Comparison of ENCODE assay signal across 1 cellular context in the genomic region with DNA sequence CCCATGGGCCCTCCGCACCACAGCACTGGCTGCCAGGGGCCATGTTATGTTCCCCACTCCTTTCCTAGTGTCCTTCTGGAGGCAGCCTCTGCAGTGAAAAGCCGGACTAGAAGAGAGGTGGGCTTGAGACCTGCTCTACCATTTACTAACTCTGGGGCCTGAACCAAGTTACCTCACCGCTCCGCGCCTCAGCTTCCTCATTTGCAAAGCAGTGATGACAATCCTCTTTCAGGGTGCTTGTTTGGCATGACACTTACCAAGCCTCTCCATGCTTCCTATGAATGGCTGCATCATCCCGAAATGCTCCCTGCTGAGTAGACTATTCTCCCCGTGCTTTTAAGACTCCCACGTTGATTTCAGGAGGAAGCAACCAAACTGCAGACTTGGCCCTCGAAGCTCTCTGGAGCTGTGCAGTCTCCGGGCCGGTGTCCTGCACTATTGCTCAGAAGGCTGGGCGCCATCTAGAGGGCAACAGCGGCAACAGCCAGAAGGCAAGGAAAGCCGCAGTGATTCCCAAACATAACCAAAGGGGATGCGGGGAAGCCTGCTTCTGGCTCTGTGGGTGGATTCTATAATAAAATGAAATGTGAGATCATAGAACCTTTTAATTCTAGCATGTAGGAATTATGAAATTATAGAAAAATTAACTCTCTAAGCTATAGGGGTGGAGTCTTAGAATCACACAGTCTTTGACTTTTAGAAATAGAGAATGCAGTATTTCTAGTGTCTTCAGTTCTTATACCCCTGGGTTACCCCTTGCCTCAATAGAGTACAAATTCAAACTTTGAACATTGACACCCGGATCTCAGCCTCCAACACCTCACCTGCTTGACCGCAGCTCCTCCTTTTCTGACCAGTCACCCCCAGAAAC.
A peak's percentile ranks its signal among the peaks of the same experiment; 100 is the strongest.
TF ChIP-seq lines count a peak whose summit lies in the region.

No MANE protein-coding gene starts in this region.

TF ChIP-seq in K562, 482 proteins besides CTCF, POLR2A, EP300 and RAD21 (continued from another document):
- TF ChIP-seq, protein P1, sequence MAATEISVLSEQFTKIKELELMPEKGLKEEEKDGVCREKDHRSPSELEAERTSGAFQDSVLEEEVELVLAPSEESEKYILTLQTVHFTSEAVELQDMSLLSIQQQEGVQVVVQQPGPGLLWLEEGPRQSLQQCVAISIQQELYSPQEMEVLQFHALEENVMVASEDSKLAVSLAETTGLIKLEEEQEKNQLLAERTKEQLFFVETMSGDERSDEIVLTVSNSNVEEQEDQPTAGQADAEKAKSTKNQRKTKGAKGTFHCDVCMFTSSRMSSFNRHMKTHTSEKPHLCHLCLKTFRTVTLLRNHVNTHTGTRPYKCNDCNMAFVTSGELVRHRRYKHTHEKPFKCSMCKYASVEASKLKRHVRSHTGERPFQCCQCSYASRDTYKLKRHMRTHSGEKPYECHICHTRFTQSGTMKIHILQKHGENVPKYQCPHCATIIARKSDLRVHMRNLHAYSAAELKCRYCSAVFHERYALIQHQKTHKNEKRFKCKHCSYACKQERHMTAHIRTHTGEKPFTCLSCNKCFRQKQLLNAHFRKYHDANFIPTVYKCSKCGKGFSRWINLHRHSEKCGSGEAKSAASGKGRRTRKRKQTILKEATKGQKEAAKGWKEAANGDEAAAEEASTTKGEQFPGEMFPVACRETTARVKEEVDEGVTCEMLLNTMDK (IDR thresholded peaks at IDR 0.05; ENCODE audit: borderline replicate concordance, insufficient read depth, low read depth, low read length, poor library complexity, severe bottlenecking) = peak; percentile 70
